27 cellular contexts compared by ENCODE assay signal in the genomic region with DNA sequence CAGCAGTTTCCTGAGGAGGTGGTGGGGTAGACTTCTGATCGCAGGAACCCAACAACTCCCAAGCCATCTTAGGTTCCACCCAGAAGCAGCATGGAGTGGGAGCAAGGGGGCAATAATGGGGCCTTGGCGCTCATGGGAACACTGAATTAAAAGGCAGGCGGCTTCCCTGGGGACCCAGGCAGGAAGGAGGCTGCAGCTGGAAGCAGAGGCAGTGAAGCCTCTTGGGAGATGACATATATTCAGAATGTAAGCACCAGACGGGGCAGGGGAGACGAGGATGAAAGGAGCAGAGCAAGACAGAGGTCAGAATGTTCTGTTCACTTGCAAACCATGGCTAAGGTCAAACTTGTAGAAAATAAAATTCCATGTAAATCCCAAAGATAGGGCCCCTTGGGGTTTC. TPM values are rescaled to one million over a fixed set of nuclear protein-coding genes. Genes with fewer than 3 reads are reported as not detected.
DNase-seq lines count a peak whose midpoint lies in the region; ATAC-seq, FAIRE-seq and TF ChIP-seq lines count a peak whose summit lies in the region.
"Had no signal": no experiment of that assay in that cellular context is flagged by ENCODE, and none has a peak within 500 bp of the region (broad histone marks: within the 10 kb centered on the region; RNA-seq: fewer than 3 reads in every experiment).

No MANE protein-coding gene starts in this region.

- no peaks in the 10 kb centered on the region for H3K27me3 ChIP-seq in mesenchymal stem cell (ENCODE audit: control insufficient read depth in 1 of 2, insufficient read depth in 1 of 2, low read length in 2 of 2)
- H3K27me3 ChIP-seq in uterus = no peaks in the 10 kb centered on the region
- H3K27me3 ChIP-seq in CD4-positive, alpha-beta T cell (ENCODE audit: control insufficient read depth, insufficient read depth, low read length) = no peaks in the 10 kb centered on the region
- H3K27me3 ChIP-seq: cardiac muscle cell, SJCRH30, stomach had no signal

- no peak overlapping the region for H2AFZ ChIP-seq in mesenchymal stem cell (ENCODE audit: low read depth, low read length)

- H3K18ac ChIP-seq in mesenchymal stem cell (ENCODE audit: low read depth in 1 of 2, low read length in 2 of 2) = no peak overlapping the region

- H2BK15ac ChIP-seq in mesenchymal stem cell (ENCODE audit: low read depth, poor library complexity, severe bottlenecking) = peak overlapping the region; percentile 15

- H4K91ac ChIP-seq in mesenchymal stem cell (ENCODE audit: low read length) = no peak overlapping the region

- no peak overlapping the region for H3K23ac ChIP-seq in mesenchymal stem cell (ENCODE audit: low read length in 2 of 2)

- H3K27me3 Mint-ChIP-seq in CD4-positive, alpha-beta T cell = no peaks in the 10 kb centered on the region

- no peaks in the 10 kb centered on the region for H3K4me1 Mint-ChIP-seq in CD4-positive, alpha-beta T cell (ENCODE audit: low read depth)

- no peak overlapping the region for H3K14ac ChIP-seq in mesenchymal stem cell (ENCODE audit: low read length in 2 of 2)

- H3K9me3 ChIP-seq in mesenchymal stem cell (ENCODE audit: control insufficient read depth, low read length) = peaks cover 3% of the 10 kb centered on the region
- no peaks in the 10 kb centered on the region for H3K9me3 ChIP-seq in uterus
- H3K9me3 ChIP-seq in CD4-positive, alpha-beta T cell (ENCODE audit: control insufficient read depth, low read length) = no peaks in the 10 kb centered on the region
- H3K9me3 ChIP-seq: SJCRH30, stomach had no signal

- H3K36me3 ChIP-seq in mesenchymal stem cell (ENCODE audit: control insufficient read depth in 1 of 2, insufficient read depth in 2 of 2, low read depth in 1 of 2, low read length in 2 of 2) (peaks cover 57 to 62% of the 10 kb centered on the region in 2 experiments), uterus (no peaks in the 10 kb centered on the region)

- no peak overlapping the region for H2BK120ac ChIP-seq in mesenchymal stem cell (ENCODE audit: low read depth, low read length)

- no peak overlapping the region for H3K4ac ChIP-seq in mesenchymal stem cell (ENCODE audit: low read depth in 1 of 2, low read length in 2 of 2)

- H3K9me3 Mint-ChIP-seq in activated naive CD4-positive, alpha-beta T cell treated with anti-CD3 and anti-CD28 coated beads, Interleukin-2, amount 50 U/mL, for 72 hours = no peaks in the 10 kb centered on the region
- no peaks in the 10 kb centered on the region for H3K9me3 Mint-ChIP-seq in CD4-positive, alpha-beta T cell
- H3K9me3 Mint-ChIP-seq: CD8-positive, alpha-beta T cell; mesothelial cell of epicardium; nephron had no signal

- TF ChIP-seq CTCF in uterus (IDR thresholded peaks at IDR 0.05) = no peak
- TF ChIP-seq CTCF in CD4-positive, alpha-beta T cell (IDR thresholded peaks at IDR 0.05) = no peak

- H3K9ac ChIP-seq in mesenchymal stem cell (ENCODE audit: low read length) = no peak overlapping the region

- H3K36me3 Mint-ChIP-seq in activated naive CD4-positive, alpha-beta T cell treated with anti-CD3 and anti-CD28 coated beads, Interleukin-2, amount 50 U/mL, for 72 hours = peaks cover 0 to 14% of the 10 kb centered on the region in 2 donors
- peaks cover 57% of the 10 kb centered on the region for H3K36me3 Mint-ChIP-seq in CD4-positive, alpha-beta T cell (ENCODE audit: low read depth)

- no peak for ATAC-seq in activated naive CD4-positive, alpha-beta T cell treated with anti-CD3 and anti-CD28 coated beads, Interleukin-2, amount 50 U/mL, for 72 hours
- ATAC-seq in CD4-positive, alpha-beta T cell (ENCODE audit: poor library complexity) = no peak
- ATAC-seq: CD8-positive, alpha-beta T cell; PC-3 had no signal

- POLR2A ChIA-PET in CD4-positive, alpha-beta T cell (lab: Charles Lee) = no interaction called here

- H3K4me3 Mint-ChIP-seq in CD4-positive, alpha-beta T cell = no peak overlapping the region
- H3K4me3 Mint-ChIP-seq: CD8-positive, alpha-beta T cell; mesothelial cell of epicardium; nephron had no signal

- H2AK5ac ChIP-seq in mesenchymal stem cell (ENCODE audit: low read length, severe bottlenecking) = no peak overlapping the region

- TF ChIP-seq POLR2A in uterus (IDR thresholded peaks at IDR 0.05) = no peak

- no peak overlapping the region for H4K8ac ChIP-seq in mesenchymal stem cell (ENCODE audit: low read length)

- FAIRE-seq in frontal cortex (lab: Jason Lieb, UNC) = no peak
- FAIRE-seq: endothelial cell of umbilical vein, kidney had no signal

- peak overlapping the region; percentile 16 to 63 for H3K27ac Mint-ChIP-seq in activated naive CD4-positive, alpha-beta T cell treated with anti-CD3 and anti-CD28 coated beads, Interleukin-2, amount 50 U/mL, for 72 hours
- no peak overlapping the region for H3K27ac Mint-ChIP-seq in CD4-positive, alpha-beta T cell
- H3K27ac Mint-ChIP-seq: mesothelial cell of epicardium, nephron, progenitor cell of endocrine pancreas had no signal

- H3K27ac ChIP-seq in mesenchymal stem cell (ENCODE audit: low read length, poor library complexity, severe bottlenecking) (no peak overlapping the region), uterus (peak overlapping the region; percentile 37 to 59)
- H3K27ac ChIP-seq in CD4-positive, alpha-beta T cell (ENCODE audit: low read depth, low read length) = no peak overlapping the region
- H3K27ac ChIP-seq: SJCRH30 had no signal

- no peak overlapping the region for H3K4me2 ChIP-seq in mesenchymal stem cell (ENCODE audit: low read length, poor library complexity, severe bottlenecking)

- peaks cover 2% of the 10 kb centered on the region for H3K79me1 ChIP-seq in mesenchymal stem cell (replicated peaks; ENCODE audit: low read length, poor library complexity, severe bottlenecking)

- no peak for DNase-seq in activated naive CD4-positive, alpha-beta T cell treated with anti-CD3 and anti-CD28 coated beads, Interleukin-2, amount 50 U/mL, for 72 hours (ENCODE audit: low spot score in 2 of 2)
- DNase-seq in activated naive CD4-positive, alpha-beta T cell treated with Interleukin-2 at 50 U/mL for 16 hours = no peak
- DNase-seq in NCI-H69 (lab: John Stamatoyannopoulos, UW) (peak; percentile 40), mesenchymal stem cell (no peak), uterus (no peak), frontal cortex (ENCODE audit: low spot score in 2 of 2) (no peak), GOT3 (lab: John Stamatoyannopoulos, UW) (no peak)
- DNase-seq in CD4-positive, alpha-beta T cell = no peak
- DNase-seq: activated CD4-positive, alpha-beta T cell treated with anti-CD3 and anti-CD28 coated beads for 4 hours; CD8-positive, alpha-beta T cell; DMS79 treated with DMSO at 0.1 percent for 48 hours; kidney; MM.1S; NCI-H345; PC-3; SJCRH30; stimulated activated CD4-positive, alpha-beta T cell treated with anti-CD3 and anti-CD28 coated beads, Interleukin-2, amount 100 ng/mL, for 24 hours; stomach had no signal

- intact Hi-C loops in uterus (cut with DNase I; ENCODE audit: low total_unique reads) = no loop called here
- intact Hi-C loops in CD4-positive, alpha-beta T cell (cut with DNase I, micrococcal nuclease) = no loop called here

- no peak overlapping the region for H3K4me3 ChIP-seq in mesenchymal stem cell (ENCODE audit: insufficient read depth in 1 of 2, low read depth in 1 of 2, low read length in 2 of 2)
- H3K4me3 ChIP-seq in uterus = no peak overlapping the region
- H3K4me3 ChIP-seq: cardiac muscle cell, SJCRH30, skin epidermis, stomach had no signal

- CTCF ChIA-PET in CD4-positive, alpha-beta T cell (lab: Charles Lee) = no interaction called here

- H3K4me1 ChIP-seq in mesenchymal stem cell (ENCODE audit: control insufficient read depth, insufficient read depth, low read depth, low read length) (no peaks in the 10 kb centered on the region), uterus (no peaks in the 10 kb centered on the region)
- H3K4me1 ChIP-seq: stomach had no signal

- no peak overlapping the region for H2BK12ac ChIP-seq in mesenchymal stem cell (ENCODE audit: low read length in 2 of 2)

- H2BK5ac ChIP-seq in mesenchymal stem cell (ENCODE audit: low read depth, low read length, poor library complexity, severe bottlenecking) = no peak overlapping the region

- WGBS in mesenchymal stem cell = 84% methylated on average over 4 of the region's 5 CpGs

RNA-seq across cellular contexts. Expression of gene HIGD1B, which starts 2.9 kb away (rescaled TPM):
- total RNA-seq in activated naive CD4-positive, alpha-beta T cell treated with anti-CD3 and anti-CD28 coated beads, Interleukin-2, amount 50 U/mL, for 72 hours = not detected
- not detected for polyA plus RNA-seq in mesenchymal stem cell (2013, experiment 1 of 2)
- polyA plus RNA-seq in mesenchymal stem cell (2013, experiment 2 of 2) = not detected
- total RNA-seq in uterus = 1 to 10 TPM in 2 of 4 donors, not detected in 2; 2.7 to 8.8 TPM
- total RNA-seq in frontal cortex = 3.7 TPM
- total RNA-seq in CD4-positive, alpha-beta T cell = not detected
- total RNA-seq: cardiac muscle cell; CD8-positive, alpha-beta T cell; dermis microvascular lymphatic vessel endothelial cell; endothelial cell of umbilical vein; H4; mesothelial cell of epicardium; PC-3; progenitor cell of endocrine pancreas; SJCRH30; T-helper 1 cell treated with Interleukin-12 subunit alpha and Interleukin-12 subunit beta and Interleukin-4 antibody, amounts not matched to agents 30 ng/mL and 1 ng/mL, for 36 hours had no signal
- polyA plus RNA-seq: endothelial cell of umbilical vein had no signal

RNA-seq across cellular contexts. Expression of gene GJC1, which starts 20.5 kb away (rescaled TPM):
- total RNA-seq in activated naive CD4-positive, alpha-beta T cell treated with anti-CD3 and anti-CD28 coated beads, Interleukin-2, amount 50 U/mL, for 72 hours = 1 to 10 TPM; 2.5 to 6.4 TPM
- polyA plus RNA-seq in mesenchymal stem cell (2013, experiment 1 of 2) = 18.0 TPM
- 18.6 TPM for polyA plus RNA-seq in mesenchymal stem cell (2013, experiment 2 of 2)
- 10 to 100 TPM; 10.6 to 79.4 (median 50.2) TPM for total RNA-seq in uterus
- total RNA-seq in frontal cortex = 76.2 TPM
- not detected for total RNA-seq in CD4-positive, alpha-beta T cell
- total RNA-seq: CD8-positive, alpha-beta T cell had no signal

RNA-seq across cellular contexts. Expression of gene EFTUD2, which starts 48.6 kb away (rescaled TPM):
- total RNA-seq in activated naive CD4-positive, alpha-beta T cell treated with anti-CD3 and anti-CD28 coated beads, Interleukin-2, amount 50 U/mL, for 72 hours = 100 to 1,000 TPM in 1 of 2 donors, 10 to 100 TPM in 1; 77.8 to 186 TPM
- 49.3 TPM for polyA plus RNA-seq in mesenchymal stem cell (2013, experiment 1 of 2)
- 53.4 TPM for polyA plus RNA-seq in mesenchymal stem cell (2013, experiment 2 of 2)
- 100 to 1,000 TPM in 2 of 4 donors, 10 to 100 TPM in 2; 12.4 to 129 (median 64.7) TPM for total RNA-seq in uterus
- total RNA-seq in frontal cortex = 111 TPM
- 100 to 1,000 TPM; 105 to 112 TPM for total RNA-seq in CD4-positive, alpha-beta T cell

Comparison
In these comparisons a context has a peak if more than half of its experiments do, and no peak if none do; other contexts are left out.
1. H3K27ac ChIP-seq: peak in uterus (2 of 2); none in mesenchymal stem cell (single experiment) and CD4-positive, alpha-beta T cell (single experiment).